Comparison of ENCODE assay signal across 1 cellular context in genomic region chr6:154537942-154538341, GRCh38.
TF ChIP-seq lines count a peak whose summit lies in the region.

No MANE protein-coding gene starts in this region.

TF ChIP-seq in SK-N-SH, 30 proteins besides CTCF, POLR2A, EP300 and RAD21 (continued from another document):
- no peak for TF ChIP-seq RXRA (IDR thresholded peaks at IDR 0.05; ENCODE audit: borderline replicate concordance, low read depth)
- TF ChIP-seq GABPA (IDR thresholded peaks at IDR 0.05; ENCODE audit: low read depth), result no peak
TF ChIP-seq in SK-N-SH: peak in this region for 0.
